ENCODE assay signal across 12 cellular contexts in the genomic region with DNA sequence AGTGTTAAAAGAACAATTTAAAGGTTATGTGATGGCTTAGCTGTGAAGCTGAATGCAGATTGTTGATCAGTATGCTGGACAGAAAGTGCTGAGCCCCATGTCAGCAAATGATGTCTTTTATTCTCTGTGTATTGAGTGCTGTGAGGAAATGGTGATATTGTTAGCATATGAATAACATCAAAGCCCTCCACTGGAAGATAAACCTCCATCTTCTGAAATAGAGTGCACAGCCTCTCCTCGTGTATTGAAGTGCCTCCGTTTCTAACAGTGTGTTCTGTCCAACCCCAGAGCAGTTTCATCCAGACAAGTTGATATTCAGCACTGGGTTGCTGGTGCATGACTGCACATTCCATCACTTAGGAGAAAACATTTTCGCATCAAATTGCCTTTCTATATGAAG.
A peak's percentile ranks its signal among the peaks of the same experiment; 100 is the strongest.
DNase-seq lines count a peak whose midpoint lies in the region; ATAC-seq and TF ChIP-seq lines count a peak whose summit lies in the region.
"Had no signal": no experiment of that assay in that cellular context is flagged by ENCODE, and none has a peak within 500 bp of the region (broad histone marks: within the 10 kb centered on the region; RNA-seq: fewer than 3 reads in every experiment).

No MANE protein-coding gene starts in this region.

- ATAC-seq in SK-N-SH treated with all-trans-retinoic acid at 6 μM for 48 hours (peak; percentile 76), sciatic nerve (peak; percentile 69), GM19452 (IDR thresholded peaks at IDR 0.05; ENCODE audit: unreplicated experiment) (no peak), HG03135 (IDR thresholded peaks at IDR 0.05; ENCODE audit: unreplicated experiment) (no peak)
- no peak for ATAC-seq in stimulated activated memory B cell treated with anti-CD40 and anti-IgM and Interleukin-4, amounts not matched to agents 10 μg/mL and 1 μg/mL and 100 μg/mL, for 72 hours
- ATAC-seq: GM12878; naive thymus-derived CD4-positive, alpha-beta T cell had no signal

- no peak overlapping the region for H3K4me3 Mint-ChIP-seq in stimulated activated memory B cell treated with anti-CD40 and anti-IgM and Interleukin-4, amounts not matched to agents 10 μg/mL and 1 μg/mL and 100 μg/mL, for 72 hours
- H3K4me3 Mint-ChIP-seq in activated T-helper 1 cell treated with anti-CD3 and anti-CD28 coated beads, Interleukin-12 subunit alpha, Interleukin-12 subunit beta, Interleukin-2, Interleukin-4 antibody, amounts not matched to agents 30 ng/mL and 10 ng/mL and 1 ng/mL, durations not matched to agents 14 hours and 24 hours and 36 hours: no peak overlapping the region
- H3K4me3 Mint-ChIP-seq: naive thymus-derived CD4-positive, alpha-beta T cell had no signal

- no peaks in the 10 kb centered on the region for H3K27me3 Mint-ChIP-seq in stimulated activated memory B cell treated with anti-CD40 and anti-IgM and Interleukin-4, amounts not matched to agents 10 μg/mL and 1 μg/mL and 100 μg/mL, for 72 hours
- no peaks in the 10 kb centered on the region for H3K27me3 Mint-ChIP-seq in activated T-helper 1 cell treated with anti-CD3 and anti-CD28 coated beads, Interleukin-12 subunit alpha, Interleukin-12 subunit beta, Interleukin-2, Interleukin-4 antibody, amounts not matched to agents 30 ng/mL and 10 ng/mL and 1 ng/mL, durations not matched to agents 14 hours and 24 hours and 36 hours (ENCODE audit: insufficient read depth)
- H3K27me3 Mint-ChIP-seq: naive thymus-derived CD4-positive, alpha-beta T cell had no signal

- intact Hi-C loops in sciatic nerve (cut with DNase I): no loop called here
- intact Hi-C loops in activated T-helper 1 cell treated with anti-CD3 and anti-CD28 coated beads, Interleukin-12 subunit alpha, Interleukin-12 subunit beta, Interleukin-2, Interleukin-4 antibody, amounts not matched to agents 30 ng/mL and 10 ng/mL and 1 ng/mL, durations not matched to agents 14 hours and 24 hours and 36 hours (cut with micrococcal nuclease): no loop called here

- no peak overlapping the region for H3K27ac Mint-ChIP-seq in stimulated activated memory B cell treated with anti-CD40 and anti-IgM and Interleukin-4, amounts not matched to agents 10 μg/mL and 1 μg/mL and 100 μg/mL, for 72 hours
- H3K27ac Mint-ChIP-seq in activated T-helper 1 cell treated with anti-CD3 and anti-CD28 coated beads, Interleukin-12 subunit alpha, Interleukin-12 subunit beta, Interleukin-2, Interleukin-4 antibody, amounts not matched to agents 30 ng/mL and 10 ng/mL and 1 ng/mL, durations not matched to agents 14 hours and 24 hours and 36 hours: no peak overlapping the region
- H3K27ac Mint-ChIP-seq: naive thymus-derived CD4-positive, alpha-beta T cell had no signal

- no peaks in the 10 kb centered on the region for H3K4me1 Mint-ChIP-seq in stimulated activated memory B cell treated with anti-CD40 and anti-IgM and Interleukin-4, amounts not matched to agents 10 μg/mL and 1 μg/mL and 100 μg/mL, for 72 hours
- no peaks in the 10 kb centered on the region for H3K4me1 Mint-ChIP-seq in activated T-helper 1 cell treated with anti-CD3 and anti-CD28 coated beads, Interleukin-12 subunit alpha, Interleukin-12 subunit beta, Interleukin-2, Interleukin-4 antibody, amounts not matched to agents 30 ng/mL and 10 ng/mL and 1 ng/mL, durations not matched to agents 14 hours and 24 hours and 36 hours (ENCODE audit: low read depth)
- H3K4me1 Mint-ChIP-seq: naive thymus-derived CD4-positive, alpha-beta T cell had no signal

- TF ChIP-seq EP300 in Ishikawa (IDR thresholded peaks at IDR 0.05; ENCODE audit: borderline replicate concordance): no peak

- peaks cover 4% of the 10 kb centered on the region for H3K9me3 Mint-ChIP-seq in stimulated activated memory B cell treated with anti-CD40 and anti-IgM and Interleukin-4, amounts not matched to agents 10 μg/mL and 1 μg/mL and 100 μg/mL, for 72 hours
- no peaks in the 10 kb centered on the region for H3K9me3 Mint-ChIP-seq in activated T-helper 1 cell treated with anti-CD3 and anti-CD28 coated beads, Interleukin-12 subunit alpha, Interleukin-12 subunit beta, Interleukin-2, Interleukin-4 antibody, amounts not matched to agents 30 ng/mL and 10 ng/mL and 1 ng/mL, durations not matched to agents 14 hours and 24 hours and 36 hours

- no peaks in the 10 kb centered on the region for H3K36me3 Mint-ChIP-seq in stimulated activated memory B cell treated with anti-CD40 and anti-IgM and Interleukin-4, amounts not matched to agents 10 μg/mL and 1 μg/mL and 100 μg/mL, for 72 hours
- no peaks in the 10 kb centered on the region for H3K36me3 Mint-ChIP-seq in activated T-helper 1 cell treated with anti-CD3 and anti-CD28 coated beads, Interleukin-12 subunit alpha, Interleukin-12 subunit beta, Interleukin-2, Interleukin-4 antibody, amounts not matched to agents 30 ng/mL and 10 ng/mL and 1 ng/mL, durations not matched to agents 14 hours and 24 hours and 36 hours (ENCODE audit: low read depth)
- H3K36me3 Mint-ChIP-seq: naive thymus-derived CD4-positive, alpha-beta T cell had no signal

- no peak for TF ChIP-seq RAD21 in Ishikawa (IDR thresholded peaks at IDR 0.05; ENCODE audit: low read depth)

- DNase-seq in glomerular visceral epithelial cell (ENCODE audit: extremely low spot score) (peak; percentile 36), sciatic nerve (ENCODE audit: low spot score) (no peak)
- no peak for DNase-seq in activated T-helper 1 cell treated with anti-CD3 and anti-CD28 coated beads, Interleukin-12 subunit alpha, Interleukin-12 subunit beta, Interleukin-2, Interleukin-4 antibody, amounts not matched to agents 30 ng/mL and 10 ng/mL and 1 ng/mL, durations not matched to agents 14 hours and 24 hours and 36 hours (ENCODE audit: low spot score)
- DNase-seq: activated CD4-positive, alpha-beta T cell treated with anti-CD3 and anti-CD28 coated beads for 4 hours; activated gamma-delta T cell; naive thymus-derived CD4-positive, alpha-beta T cell had no signal

TF ChIP-seq in Ishikawa, 13 proteins besides CTCF, POLR2A, EP300 and RAD21:
- TF ChIP-seq TEAD4 (IDR thresholded peaks at IDR 0.05): no peak
- no peak for TF ChIP-seq FOXM1 (IDR thresholded peaks at IDR 0.05; ENCODE audit: borderline replicate concordance, low read depth)
- TF ChIP-seq CREB1 (IDR thresholded peaks at IDR 0.05; ENCODE audit: low read depth): no peak
- TF ChIP-seq NFIC (IDR thresholded peaks at IDR 0.05): no peak
- TF ChIP-seq ZBTB7A (IDR thresholded peaks at IDR 0.05; ENCODE audit: low read depth): no peak
- TF ChIP-seq REST (IDR thresholded peaks at IDR 0.05; ENCODE audit: low read depth): peak; percentile 36; the same call in 1 of the 2 replicates

TF ChIP-seq in SK-N-SH treated with all-trans-retinoic acid at 6 μM for 48 hours, 23 proteins besides CTCF, POLR2A, EP300 and RAD21 (continues in another document):
- TF ChIP-seq CSDC2 (CRISPR knock-in tag; IDR thresholded peaks at IDR 0.05) (no peak), ISL1 (CRISPR knock-in tag; IDR thresholded peaks at IDR 0.05) (no peak), ZNF565 (CRISPR knock-in tag; conservative IDR thresholded peaks at IDR 0.05; ENCODE audit: low read depth) (no peak), ZFP30 (CRISPR knock-in tag; IDR thresholded peaks at IDR 0.05) (no peak), TOX (CRISPR knock-in tag; IDR thresholded peaks at IDR 0.05; ENCODE audit: borderline replicate concordance) (no peak), CSRNP3 (CRISPR knock-in tag; IDR thresholded peaks at IDR 0.05) (no peak), ARNTL (CRISPR knock-in tag; IDR thresholded peaks at IDR 0.05; ENCODE audit: borderline replicate concordance, low read depth) (no peak), TCF4 (CRISPR knock-in tag; IDR thresholded peaks at IDR 0.05; ENCODE audit: borderline replicate concordance) (no peak), ZC3H10 (CRISPR knock-in tag; IDR thresholded peaks at IDR 0.05) (no peak), PPARA (CRISPR knock-in tag; IDR thresholded peaks at IDR 0.05; ENCODE audit: borderline replicate concordance) (no peak)
- TF ChIP-seq, protein P1, sequence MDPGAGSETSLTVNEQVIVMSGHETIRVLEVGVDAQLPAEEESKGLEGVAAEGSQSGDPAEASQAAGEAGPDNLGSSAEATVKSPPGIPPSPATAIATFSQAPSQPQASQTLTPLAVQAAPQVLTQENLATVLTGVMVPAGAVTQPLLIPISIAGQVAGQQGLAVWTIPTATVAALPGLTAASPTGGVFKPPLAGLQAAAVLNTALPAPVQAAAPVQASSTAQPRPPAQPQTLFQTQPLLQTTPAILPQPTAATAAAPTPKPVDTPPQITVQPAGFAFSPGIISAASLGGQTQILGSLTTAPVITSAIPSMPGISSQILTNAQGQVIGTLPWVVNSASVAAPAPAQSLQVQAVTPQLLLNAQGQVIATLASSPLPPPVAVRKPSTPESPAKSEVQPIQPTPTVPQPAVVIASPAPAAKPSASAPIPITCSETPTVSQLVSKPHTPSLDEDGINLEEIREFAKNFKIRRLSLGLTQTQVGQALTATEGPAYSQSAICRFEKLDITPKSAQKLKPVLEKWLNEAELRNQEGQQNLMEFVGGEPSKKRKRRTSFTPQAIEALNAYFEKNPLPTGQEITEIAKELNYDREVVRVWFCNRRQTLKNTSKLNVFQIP (CRISPR knock-in tag; IDR thresholded peaks at IDR 0.05; ENCODE audit: borderline replicate concordance, low read depth): no peak

Comparison
In these comparisons a context has a peak if more than half of its experiments do, and no peak if none do; other contexts are left out.
1. ATAC-seq: peak in SK-N-SH treated with all-trans-retinoic acid at 6 μM for 48 hours (single experiment) and sciatic nerve (single experiment); none in GM19452 (single experiment), stimulated activated memory B cell treated with anti-CD40 and anti-IgM and Interleukin-4, amounts not matched to agents 10 μg/mL and 1 μg/mL and 100 μg/mL, for 72 hours (single experiment) and HG03135 (single experiment).